Comparison of ENCODE assay signal across 11 cellular contexts in the genomic region with DNA sequence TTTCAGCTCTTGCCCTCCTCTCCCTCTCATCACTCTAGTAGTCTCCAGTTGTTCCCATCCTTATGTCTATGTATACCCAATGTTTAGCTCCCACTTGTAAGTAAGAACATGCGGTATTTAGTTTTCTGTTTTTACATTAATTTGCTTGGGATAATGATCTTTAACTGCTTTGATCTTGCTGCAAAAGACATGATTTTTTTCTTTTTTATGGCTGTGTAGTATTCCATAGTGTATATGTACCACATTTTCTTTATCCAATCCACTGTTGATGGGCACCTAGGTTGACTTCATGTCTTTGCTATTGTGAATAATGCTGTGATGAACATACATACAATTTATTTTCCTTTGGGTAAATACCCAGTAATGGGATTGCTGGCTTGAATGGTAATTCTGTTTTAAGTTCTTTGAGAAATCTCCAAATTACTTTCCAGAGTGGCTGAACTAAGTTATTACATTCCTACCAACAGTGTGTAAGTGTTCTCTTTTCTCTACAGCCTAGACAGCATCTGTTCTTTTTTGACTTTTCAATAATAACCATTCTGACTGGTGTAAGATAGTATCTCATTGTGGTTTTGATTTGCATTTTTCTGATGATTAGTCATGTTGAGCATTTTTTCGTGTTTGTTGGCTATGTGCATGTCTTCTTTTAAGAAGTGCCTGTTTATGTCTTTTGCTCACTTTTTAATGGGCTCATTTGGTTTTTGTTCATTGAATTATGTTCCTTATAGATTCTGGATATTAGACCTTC.
DNase-seq lines count a peak whose midpoint lies in the region; ATAC-seq and TF ChIP-seq lines count a peak whose summit lies in the region.
"Had no signal": no experiment of that assay in that cellular context is flagged by ENCODE, and none has a peak within 500 bp of the region (broad histone marks: within the 10 kb centered on the region; RNA-seq: fewer than 3 reads in every experiment).

No MANE protein-coding gene starts in this region.

- peaks cover 16% of the 10 kb centered on the region for H3K4me1 Mint-ChIP-seq in activated naive CD8-positive, alpha-beta T cell treated with anti-CD3 and anti-CD28 coated beads, Interleukin-2, amount 50 U/mL, for 24 hours
- peaks cover 12% of the 10 kb centered on the region for H3K4me1 Mint-ChIP-seq in activated naive CD8-positive, alpha-beta T cell treated with anti-CD3 and anti-CD28 coated beads for 36 hours
- peaks cover 13% of the 10 kb centered on the region for H3K4me1 Mint-ChIP-seq in activated T-helper 17 cell treated with anti-CD3 and anti-CD28 coated beads, Interleukin-2, amount 50 U/mL, for 72 hours
- peaks cover 23% of the 10 kb centered on the region for H3K4me1 Mint-ChIP-seq in stimulated activated naive CD8-positive, alpha-beta T cell treated with anti-CD3 and anti-CD28 coated beads, Interleukin-15, amount 100 ng/mL, for 72 hours
- peaks cover 9% of the 10 kb centered on the region for H3K4me1 Mint-ChIP-seq in mesothelial cell of epicardium

- no peaks in the 10 kb centered on the region for H3K27me3 Mint-ChIP-seq in activated naive CD8-positive, alpha-beta T cell treated with anti-CD3 and anti-CD28 coated beads, Interleukin-2, amount 50 U/mL, for 24 hours
- peaks cover 1% of the 10 kb centered on the region for H3K27me3 Mint-ChIP-seq in activated naive CD8-positive, alpha-beta T cell treated with anti-CD3 and anti-CD28 coated beads for 36 hours
- H3K27me3 Mint-ChIP-seq in activated T-helper 17 cell treated with anti-CD3 and anti-CD28 coated beads, Interleukin-2, amount 50 U/mL, for 72 hours, result peaks cover 3% of the 10 kb centered on the region
- no peaks in the 10 kb centered on the region for H3K27me3 Mint-ChIP-seq in stimulated activated naive CD8-positive, alpha-beta T cell treated with anti-CD3 and anti-CD28 coated beads, Interleukin-15, amount 100 ng/mL, for 72 hours
- H3K27me3 Mint-ChIP-seq in mesothelial cell of epicardium (ENCODE audit: low read depth), result no peaks in the 10 kb centered on the region

- no peak overlapping the region for H3K4me3 Mint-ChIP-seq in activated naive CD8-positive, alpha-beta T cell treated with anti-CD3 and anti-CD28 coated beads, Interleukin-2, amount 50 U/mL, for 24 hours
- H3K4me3 Mint-ChIP-seq in activated naive CD8-positive, alpha-beta T cell treated with anti-CD3 and anti-CD28 coated beads for 36 hours, result no peak overlapping the region
- no peak overlapping the region for H3K4me3 Mint-ChIP-seq in activated T-helper 17 cell treated with anti-CD3 and anti-CD28 coated beads, Interleukin-2, amount 50 U/mL, for 72 hours
- H3K4me3 Mint-ChIP-seq in stimulated activated naive CD8-positive, alpha-beta T cell treated with anti-CD3 and anti-CD28 coated beads, Interleukin-15, amount 100 ng/mL, for 72 hours, result no peak overlapping the region
- no peak overlapping the region for H3K4me3 Mint-ChIP-seq in mesothelial cell of epicardium

- peaks cover 11% of the 10 kb centered on the region for H3K9me3 Mint-ChIP-seq in activated naive CD8-positive, alpha-beta T cell treated with anti-CD3 and anti-CD28 coated beads, Interleukin-2, amount 50 U/mL, for 24 hours
- peaks cover 7% of the 10 kb centered on the region for H3K9me3 Mint-ChIP-seq in activated naive CD8-positive, alpha-beta T cell treated with anti-CD3 and anti-CD28 coated beads for 36 hours
- peaks cover 4% of the 10 kb centered on the region for H3K9me3 Mint-ChIP-seq in activated T-helper 17 cell treated with anti-CD3 and anti-CD28 coated beads, Interleukin-2, amount 50 U/mL, for 72 hours
- H3K9me3 Mint-ChIP-seq in stimulated activated naive CD8-positive, alpha-beta T cell treated with anti-CD3 and anti-CD28 coated beads, Interleukin-15, amount 100 ng/mL, for 72 hours, result peaks cover 0 to 16% of the 10 kb centered on the region in 2 donors
- peaks cover 12% of the 10 kb centered on the region for H3K9me3 Mint-ChIP-seq in mesothelial cell of epicardium

- no peak for DNase-seq in activated naive CD8-positive, alpha-beta T cell treated with anti-CD3 and anti-CD28 coated beads, Interleukin-2, amount 50 U/mL, for 24 hours
- DNase-seq in activated naive CD8-positive, alpha-beta T cell treated with anti-CD3 and anti-CD28 coated beads for 36 hours, result no peak
- DNase-seq in stimulated activated naive CD8-positive, alpha-beta T cell treated with anti-CD3 and anti-CD28 coated beads, Interleukin-15, amount 100 ng/mL, for 72 hours, result no peak
- DNase-seq in NCI-H2171 treated with DMSO at 0.1 percent for 48 hours (lab: John Stamatoyannopoulos, UW) (no peak), mesothelial cell of epicardium (ENCODE audit: low spot score in 2 of 2, unreplicated experiment in 2 of 2) (no peak), MG63 (no peak)
- DNase-seq: cortex of kidney, NCI-H2227 treated with DMSO at 0.1 percent for 48 hours had no signal

- H3K36me3 ChIP-seq in MG63, result no peaks in the 10 kb centered on the region

- no peak overlapping the region for H3K4me3 ChIP-seq in MG63

- H3K27ac Mint-ChIP-seq in activated naive CD8-positive, alpha-beta T cell treated with anti-CD3 and anti-CD28 coated beads, Interleukin-2, amount 50 U/mL, for 24 hours, result no peak overlapping the region
- H3K27ac Mint-ChIP-seq in activated naive CD8-positive, alpha-beta T cell treated with anti-CD3 and anti-CD28 coated beads for 36 hours, result no peak overlapping the region
- peak overlapping the region; percentile 39 for H3K27ac Mint-ChIP-seq in activated T-helper 17 cell treated with anti-CD3 and anti-CD28 coated beads, Interleukin-2, amount 50 U/mL, for 72 hours
- H3K27ac Mint-ChIP-seq in stimulated activated naive CD8-positive, alpha-beta T cell treated with anti-CD3 and anti-CD28 coated beads, Interleukin-15, amount 100 ng/mL, for 72 hours, result no peak overlapping the region
- no peak overlapping the region for H3K27ac Mint-ChIP-seq in mesothelial cell of epicardium

- H3K36me3 Mint-ChIP-seq in activated naive CD8-positive, alpha-beta T cell treated with anti-CD3 and anti-CD28 coated beads, Interleukin-2, amount 50 U/mL, for 24 hours (ENCODE audit: low read depth), result no peaks in the 10 kb centered on the region
- H3K36me3 Mint-ChIP-seq in activated naive CD8-positive, alpha-beta T cell treated with anti-CD3 and anti-CD28 coated beads for 36 hours, result peaks cover 2% of the 10 kb centered on the region
- no peaks in the 10 kb centered on the region for H3K36me3 Mint-ChIP-seq in activated T-helper 17 cell treated with anti-CD3 and anti-CD28 coated beads, Interleukin-2, amount 50 U/mL, for 72 hours (ENCODE audit: low read depth)
- no peaks in the 10 kb centered on the region for H3K36me3 Mint-ChIP-seq in mesothelial cell of epicardium

- peak; percentile 71 for ATAC-seq in activated naive CD8-positive, alpha-beta T cell treated with anti-CD3 and anti-CD28 coated beads, Interleukin-2, amount 50 U/mL, for 24 hours
- peak; percentile 79 for ATAC-seq in HG03045 (IDR thresholded peaks at IDR 0.05; ENCODE audit: unreplicated experiment)
- ATAC-seq in activated T-helper 17 cell treated with anti-CD3 and anti-CD28 coated beads, Interleukin-2, amount 50 U/mL, for 72 hours (replicated peaks), result peak; percentile 91
- peak; percentile 87 for ATAC-seq in stimulated activated naive CD8-positive, alpha-beta T cell treated with anti-CD3 and anti-CD28 coated beads, Interleukin-15, amount 100 ng/mL, for 72 hours
- ATAC-seq: HCT116 had no signal

- H3K9me3 ChIP-seq in MG63, result no peaks in the 10 kb centered on the region

- no peak for TF ChIP-seq CTCF in mesothelial cell of epicardium (IDR thresholded peaks at IDR 0.05; ENCODE audit: unreplicated experiment)

- H3K27me3 ChIP-seq in MG63, result no peaks in the 10 kb centered on the region
